Comparison of ENCODE assay signal across 10 cellular contexts in the genomic region with DNA sequence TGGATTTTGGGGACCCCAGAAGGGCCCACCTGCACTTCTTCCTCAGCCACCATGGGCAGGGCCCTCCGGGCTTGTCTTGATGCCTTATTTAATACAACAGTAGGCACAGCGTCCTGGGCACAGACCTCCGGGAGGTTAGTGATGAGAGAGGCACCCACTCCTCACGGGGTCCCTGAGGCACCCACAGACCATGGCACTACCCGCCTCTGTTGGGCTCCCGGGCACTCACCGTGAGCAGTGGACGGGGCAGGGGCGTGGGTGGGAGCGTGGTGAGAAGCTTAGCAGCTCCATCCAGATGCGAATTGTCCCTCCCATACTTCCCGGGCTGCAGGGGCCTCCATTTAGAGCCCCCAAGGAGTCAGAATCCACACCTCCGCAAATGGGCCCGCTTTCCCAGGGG. TPM values are rescaled to one million over a fixed set of nuclear protein-coding genes. Genes with fewer than 3 reads are reported as not detected.
A peak's percentile ranks its signal among the peaks of the same experiment; 100 is the strongest.
DNase-seq lines count a peak whose midpoint lies in the region; ATAC-seq and TF ChIP-seq lines count a peak whose summit lies in the region.
"Had no signal": no experiment of that assay in that cellular context is flagged by ENCODE, and none has a peak within 500 bp of the region (broad histone marks: within the 10 kb centered on the region; RNA-seq: fewer than 3 reads in every experiment).

No MANE protein-coding gene starts in this region.

- DNase-seq in AG04449 (ENCODE audit: low read depth, low spot score) (no peak), epithelial cell of proximal tubule (ENCODE audit: low read depth) (no peak), ovary (no peak), iPS-NIHi11 (ENCODE audit: low spot score) (no peak), GM19240 (ENCODE audit: insufficient read length, low spot score) (no peak)

- H3K4me3 ChIP-seq in AG04449 (ENCODE audit: low read depth, low read length) (peak overlapping the region; percentile 55), HUES64 (ENCODE audit: low read length) (0 out of 2 replicates have a peak overlapping the region, but pooled peaks have one; percentile 35), epithelial cell of proximal tubule (ENCODE audit: low read depth, low read length) (peak overlapping the region; percentile 48), ovary (peak overlapping the region; percentile 41)

- TF ChIP-seq EP300 in ovary (IDR thresholded peaks at IDR 0.05) = no peak

- no peak for TF ChIP-seq POLR2A in ovary (IDR thresholded peaks at IDR 0.05)

- CTCF ChIA-PET in AG04449 (lab: Yijun Ruan, JAX) = interaction anchor here (0.7 to 12.5 kb wide), 9 partner anchors 8 to 113 kb away, joined by 3 to 176 read pairs (median 3); no protein-coding TSS in a partner anchor

- no peaks in the 10 kb centered on the region for H3K36me3 ChIP-seq in HUES64 (ENCODE audit: insufficient read depth, low read length)
- H3K36me3 ChIP-seq in ovary = no peaks in the 10 kb centered on the region

- H3K27me3 ChIP-seq in HUES64 (ENCODE audit: insufficient read depth, low read length) (peaks cover 45% of the 10 kb centered on the region), ovary (no peaks in the 10 kb centered on the region)

- H3K9ac ChIP-seq in HUES64 (ENCODE audit: low read depth, low read length) = no peak overlapping the region; the same call in 1 of the 2 replicates

- H3K9me3 ChIP-seq in HUES64 (ENCODE audit: insufficient read depth, low read depth, low read length) = no peaks in the 10 kb centered on the region
- H3K9me3 ChIP-seq in ovary = no peaks in the 10 kb centered on the region

- intact Hi-C loops in ovary (cut with DNase I) = loop anchor here in 1 of 4 donors (10.0 kb wide), 1 partner anchor 99 kb away; no protein-coding TSS in a partner anchor

- H3K27ac ChIP-seq in HUES64 (ENCODE audit: low read depth, low read length) (no peak overlapping the region), ovary (no peak overlapping the region)

- no peaks in the 10 kb centered on the region for H3K4me1 ChIP-seq in HUES64 (ENCODE audit: insufficient read depth, low read length)
- no peaks in the 10 kb centered on the region for H3K4me1 ChIP-seq in ovary (ENCODE audit: insufficient read depth)

- ATAC-seq in HG02852 (IDR thresholded peaks at IDR 0.05; ENCODE audit: unreplicated experiment) = no peak
- no peak for ATAC-seq in GM18519 (IDR thresholded peaks at IDR 0.05; ENCODE audit: low FRiP score, unreplicated experiment)

- TF ChIP-seq CTCF in AG04449 (IDR thresholded peaks at IDR 0.05; ENCODE audit: insufficient read depth, low read length, missing control alignments) (no peak), epithelial cell of proximal tubule (conservative IDR thresholded peaks at IDR 0.05; ENCODE audit: low read depth, low read length) (no peak), ovary (IDR thresholded peaks at IDR 0.05) (no peak)

- POLR2A ChIA-PET in AG04449 (lab: Yijun Ruan, JAX) = no interaction called here

- 82% methylated on average over 14 of the region's 14 CpGs for whole genome bisulfite sequencing in HUES64
- WGBS in ovary, 3 donors = 58 to 73% (median 64%) methylated on average over 12 to 14 of the region's 14 CpGs

RNA-seq across cellular contexts. Expression of a gene that starts 0.3 kb away (rescaled TPM):
- polyA plus RNA-seq in HUES64 (2013, experiment 1 of 2) = 0.70 TPM
- 0.32 TPM for polyA plus RNA-seq in HUES64 (2013, experiment 2 of 2)
- 1.1 and 2.5 TPM in 2 replicates for total RNA-seq in epithelial cell of proximal tubule
- total RNA-seq in ovary = not detected
- under 1 TPM in 1 of 2 donors, not detected in 1; 0.19 TPM for polyA plus RNA-seq in ovary
- total RNA-seq: liver had no signal
- polyA plus RNA-seq: IgD-negative memory B cell had no signal

RNA-seq across cellular contexts. Expression of a gene that starts 24.8 kb away (rescaled TPM):
- polyA plus RNA-seq in HUES64 (2013, experiment 1 of 2) = 0.55 TPM
- polyA plus RNA-seq in HUES64 (2013, experiment 2 of 2) = 0.57 TPM
- total RNA-seq in epithelial cell of proximal tubule (1.9 and 2.7 TPM in 2 replicates), ovary (1 to 10 TPM in 4 of 7 donors, under 1 TPM in 3; 0.20 to 1.3 (median 1.1) TPM)
- polyA plus RNA-seq in ovary = under 1 TPM in 1 of 2 donors, not detected in 1; 0.33 TPM

RNA-seq across cellular contexts. Expression of a gene that starts 38.8 kb away (rescaled TPM):
- 2.2 TPM for polyA plus RNA-seq in HUES64 (2013, experiment 1 of 2)
- 3.7 TPM for polyA plus RNA-seq in HUES64 (2013, experiment 2 of 2)
- total RNA-seq in epithelial cell of proximal tubule (8.6 and 44.9 TPM in 2 replicates), ovary (10 to 100 TPM in 1 of 7 donors, 1 to 10 TPM in 4, under 1 TPM in 2; 0.30 to 10.0 (median 3.3) TPM)
- 10 to 100 TPM in 1 of 2 donors, 1 to 10 TPM in 1; 4.7 to 13.0 TPM for polyA plus RNA-seq in ovary
